In the genomic region with DNA sequence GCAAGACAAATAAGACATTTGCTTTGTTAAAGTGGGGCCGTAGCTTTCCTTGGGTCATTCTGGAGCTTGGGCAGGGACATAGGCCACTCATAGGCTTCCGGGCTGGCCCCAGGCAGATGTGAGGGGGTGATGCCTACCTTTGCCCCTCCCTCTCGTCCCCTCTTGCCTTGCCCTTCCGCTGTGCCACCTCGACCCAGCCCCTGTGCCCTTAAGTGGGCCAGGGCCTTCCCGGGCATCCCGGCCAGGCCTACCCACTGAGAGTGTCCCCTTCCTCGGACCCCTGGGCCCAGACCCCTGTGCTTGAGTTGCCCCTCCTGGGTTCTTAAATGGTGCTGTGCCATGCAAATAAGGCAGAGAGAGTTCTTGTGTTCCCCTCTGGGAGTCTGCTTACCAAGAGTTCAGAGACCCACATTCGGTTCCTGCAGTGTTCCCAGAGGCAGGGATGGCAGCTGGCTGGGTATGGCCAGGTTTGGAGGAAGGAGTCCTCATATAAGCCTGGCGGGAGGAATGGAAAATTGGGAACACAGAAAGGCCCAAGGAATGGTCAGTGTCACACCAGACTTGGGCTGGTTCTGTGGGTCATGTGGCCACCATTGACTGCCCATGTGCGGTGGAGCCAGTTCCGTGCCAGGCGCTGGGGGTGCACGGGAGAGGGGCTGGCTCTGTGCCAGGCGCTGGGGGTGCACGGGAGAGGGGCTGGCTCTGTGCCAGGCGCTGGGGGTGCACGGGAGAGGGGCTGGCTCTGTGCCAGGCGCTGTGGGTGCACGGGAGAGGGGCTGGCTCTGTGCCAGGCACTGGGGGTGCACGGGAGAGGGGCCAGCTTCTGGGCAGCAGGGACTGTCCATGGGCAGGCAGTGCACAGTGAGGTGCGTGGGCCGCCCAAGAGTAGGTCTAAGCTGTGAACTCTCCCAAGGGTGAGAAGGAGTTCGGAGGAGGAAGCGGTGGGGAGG, we compare ENCODE assay signal across 14 cellular contexts.
DNase-seq lines count a peak whose midpoint lies in the region; TF ChIP-seq lines count a peak whose summit lies in the region.
"Had no signal": no experiment of that assay in that cellular context is flagged by ENCODE, and none has a peak within 500 bp of the region (broad histone marks: within the 10 kb centered on the region; RNA-seq: fewer than 3 reads in every experiment).

No MANE protein-coding gene starts in this region.

- 44 to 46% (median 45%) methylated on average over 25 of the region's 25 CpGs for WGBS in ovary, 3 donors
- WGBS in tibial nerve, 2 donors = 55 to 60% methylated on average over 25 of the region's 25 CpGs

- H3K27me3 ChIP-seq in ovary (no peaks in the 10 kb centered on the region), tibial nerve (no peaks in the 10 kb centered on the region)
- H3K27me3 ChIP-seq: suprapubic skin had no signal

- H3K36me3 ChIP-seq in HEK293 (ENCODE audit: control insufficient read depth in 2 of 2, insufficient read depth in 1 of 2, low read length in 2 of 2) (peaks cover 0 to 10% of the 10 kb centered on the region in 2 experiments; a peak in 1 of 3 replicates), ovary (no peaks in the 10 kb centered on the region), tibial nerve (peaks cover 0 to 29% (median 3%) of the 10 kb centered on the region in 3 donors)

- DNase-seq in NCI-H1694 (lab: John Stamatoyannopoulos, UW) (peak; percentile 21), ovary (peak in 3 of 5 donors; percentile 50 to 58 (median 57)), tibial nerve (ENCODE audit: low spot score in 2 of 2) (no peak), AG08395 (ENCODE audit: low spot score) (no peak), GM13976 (ENCODE audit: low spot score) (no peak)
- no peak for DNase-seq in stimulated activated CD8-positive, alpha-beta memory T cell treated with anti-CD3 and anti-CD28 coated beads, Interleukin-4, amount 100 ng/mL, for 48 hours
- DNase-seq: activated CD4-positive, alpha-beta T cell treated with anti-CD3 and anti-CD28 coated beads, Interleukin-2, amount 10 ng/mL, durations not matched to agents 24 days and 14 days; activated gamma-delta T cell; central memory CD4-positive, alpha-beta T cell; NCI-H1048; T-cell had no signal

- intact Hi-C loops in ovary (cut with DNase I) = no loop called here

- TF ChIP-seq CTCF in HEK293 (tag by site-specific recombination; IDR thresholded peaks at IDR 0.05) (no peak), ovary (IDR thresholded peaks at IDR 0.05) (no peak), tibial nerve (IDR thresholded peaks at IDR 0.05) (no peak), GM13976 (IDR thresholded peaks at IDR 0.05; ENCODE audit: borderline replicate concordance, control extremely low read depth, extremely low read depth, insufficient read depth, missing control alignments) (no peak)

- TF ChIP-seq EP300 in ovary (IDR thresholded peaks at IDR 0.05) (no peak), tibial nerve (IDR thresholded peaks at IDR 0.05) (no peak)

- H3K4me3 ChIP-seq in HEK293 (ENCODE audit: low read depth, low read length) (no peak overlapping the region), ovary (no peak overlapping the region), tibial nerve (no peak overlapping the region)
- H3K4me3 ChIP-seq: suprapubic skin had no signal

- CTCF ChIA-PET in HEK293 (lab: Yijun Ruan, JAX) = interaction anchor here (1.3 to 1.6 kb wide), 2 partner anchors 17 kb away, joined by 4 to 14 read pairs; no protein-coding TSS in a partner anchor

- TF ChIP-seq POLR2A in ovary (IDR thresholded peaks at IDR 0.05) (no peak), tibial nerve (IDR thresholded peaks at IDR 0.05) (no peak)

- H3K9me3 ChIP-seq in HEK293 (ENCODE audit: control insufficient read depth, insufficient read depth, low read depth, low read length) = no peaks in the 10 kb centered on the region
- no peaks in the 10 kb centered on the region for H3K9me3 ChIP-seq in ovary
- no peaks in the 10 kb centered on the region for H3K9me3 ChIP-seq in tibial nerve
- H3K9me3 ChIP-seq: suprapubic skin had no signal

- H3K27ac ChIP-seq in HEK293 (ENCODE audit: extremely low read depth, low read depth, low read length) = no peak overlapping the region
- peak overlapping the region; percentile 29 for H3K27ac ChIP-seq in cingulate gyrus (ENCODE audit: low read depth, low read length)
- H3K27ac ChIP-seq in ovary = no peak overlapping the region
- H3K27ac ChIP-seq in tibial nerve = no peak overlapping the region
- H3K27ac ChIP-seq: suprapubic skin had no signal

- H3K4me1 ChIP-seq in HEK293 (ENCODE audit: control insufficient read depth, insufficient read depth, low read length) (peaks cover 13% of the 10 kb centered on the region; the same call in 1 of the 2 replicates), ovary (ENCODE audit: insufficient read depth) (peaks cover 2% of the 10 kb centered on the region), tibial nerve (peaks cover 0 to 12% (median 0%) of the 10 kb centered on the region in 4 donors)
- H3K4me1 ChIP-seq: suprapubic skin had no signal

- POLR2A ChIA-PET in HEK293 (lab: Yijun Ruan, JAX) = no interaction called here

- in situ Hi-C loops in GM13976 (cut with MboI; ENCODE audit: low sequenced_read_pairs, unreplicated experiment) = no loop called here

TF ChIP-seq in HEK293, 187 proteins besides CTCF, POLR2A, EP300 and RAD21 (continues in another document):
- no peak for TF ChIP-seq ZNF558 (tag by site-specific recombination; IDR thresholded peaks at IDR 0.05)
- peak; percentile 78; the same call in 1 of the 2 replicates for TF ChIP-seq ZNF624 (tag by site-specific recombination; IDR thresholded peaks at IDR 0.05)
- peak; percentile 59 for TF ChIP-seq ZFHX2 (tag by site-specific recombination; conservative IDR thresholded peaks at IDR 0.05)
- TF ChIP-seq ZNF571 (tag by site-specific recombination; IDR thresholded peaks at IDR 0.05) = 0 out of 2 replicates have a peak, but pooled peaks have one; percentile 80
- TF ChIP-seq, protein P1, sequence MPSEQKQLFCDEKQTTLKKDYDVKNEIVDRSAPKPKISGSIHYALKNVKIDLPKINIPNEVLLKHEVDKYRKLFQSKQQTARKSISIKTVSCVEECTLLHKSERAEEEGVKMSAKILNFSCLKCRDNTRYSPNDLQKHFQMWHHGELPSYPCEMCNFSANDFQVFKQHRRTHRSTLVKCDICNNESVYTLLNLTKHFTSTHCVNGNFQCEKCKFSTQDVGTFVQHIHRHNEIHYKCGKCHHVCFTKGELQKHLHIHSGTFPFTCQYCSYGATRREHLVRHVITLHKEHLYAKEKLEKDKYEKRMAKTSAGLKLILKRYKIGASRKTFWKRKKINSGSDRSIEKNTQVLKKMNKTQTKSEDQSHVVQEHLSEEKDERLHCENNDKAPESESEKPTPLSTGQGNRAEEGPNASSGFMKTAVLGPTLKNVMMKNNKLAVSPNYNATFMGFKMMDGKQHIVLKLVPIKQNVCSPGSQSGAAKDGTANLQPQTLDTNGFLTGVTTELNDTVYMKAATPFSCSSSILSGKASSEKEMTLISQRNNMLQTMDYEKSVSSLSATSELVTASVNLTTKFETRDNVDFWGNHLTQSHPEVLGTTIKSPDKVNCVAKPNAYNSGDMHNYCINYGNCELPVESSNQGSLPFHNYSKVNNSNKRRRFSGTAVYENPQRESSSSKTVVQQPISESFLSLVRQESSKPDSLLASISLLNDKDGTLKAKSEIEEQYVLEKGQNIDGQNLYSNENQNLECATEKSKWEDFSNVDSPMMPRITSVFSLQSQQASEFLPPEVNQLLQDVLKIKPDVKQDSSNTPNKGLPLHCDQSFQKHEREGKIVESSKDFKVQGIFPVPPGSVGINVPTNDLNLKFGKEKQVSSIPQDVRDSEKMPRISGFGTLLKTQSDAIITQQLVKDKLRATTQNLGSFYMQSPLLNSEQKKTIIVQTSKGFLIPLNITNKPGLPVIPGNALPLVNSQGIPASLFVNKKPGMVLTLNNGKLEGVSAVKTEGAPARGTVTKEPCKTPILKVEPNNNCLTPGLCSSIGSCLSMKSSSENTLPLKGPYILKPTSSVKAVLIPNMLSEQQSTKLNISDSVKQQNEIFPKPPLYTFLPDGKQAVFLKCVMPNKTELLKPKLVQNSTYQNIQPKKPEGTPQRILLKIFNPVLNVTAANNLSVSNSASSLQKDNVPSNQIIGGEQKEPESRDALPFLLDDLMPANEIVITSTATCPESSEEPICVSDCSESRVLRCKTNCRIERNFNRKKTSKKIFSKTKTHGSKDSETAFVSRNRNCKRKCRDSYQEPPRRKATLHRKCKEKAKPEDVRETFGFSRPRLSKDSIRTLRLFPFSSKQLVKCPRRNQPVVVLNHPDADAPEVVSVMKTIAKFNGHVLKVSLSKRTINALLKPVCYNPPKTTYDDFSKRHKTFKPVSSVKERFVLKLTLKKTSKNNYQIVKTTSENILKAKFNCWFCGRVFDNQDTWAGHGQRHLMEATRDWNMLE (tag by site-specific recombination; conservative IDR thresholded peaks at IDR 0.05; ENCODE audit: low read depth) = no peak
- TF ChIP-seq ZBTB26 (tag by site-specific recombination; optimal IDR thresholded peaks at IDR 0.05) = peak; percentile 14
- TF ChIP-seq ZSCAN16 (tag by site-specific recombination; IDR thresholded peaks at IDR 0.05) = no peak
- no peak for TF ChIP-seq GLI2 (tag by site-specific recombination; IDR thresholded peaks at IDR 0.05; ENCODE audit: borderline replicate concordance, low read depth)
- peak; percentile 34; the same call in 1 of the 2 replicates for TF ChIP-seq EGR2 (tag by site-specific recombination; IDR thresholded peaks at IDR 0.05; ENCODE audit: low read depth)
- TF ChIP-seq HOXD13 (CRISPR knock-in tag; IDR thresholded peaks at IDR 0.05; ENCODE audit: borderline replicate concordance) = no peak
- TF ChIP-seq KLF16 (tag by site-specific recombination; IDR thresholded peaks at IDR 0.05) = no peak

Comparison
In these comparisons a context has a peak if more than half of its experiments do, and no peak if none do; other contexts are left out.
1. DNase-seq: peak in NCI-H1694 (single experiment) and ovary (3 of 5); none in tibial nerve (0 of 2), AG08395 (single experiment), GM13976 (single experiment) and stimulated activated CD8-positive, alpha-beta memory T cell treated with anti-CD3 and anti-CD28 coated beads, Interleukin-4, amount 100 ng/mL, for 48 hours (single experiment).